Comparison of ENCODE assay signal across 15 cellular contexts in genomic region chr1:16628361-16629111, GRCh38. TPM values are rescaled to one million over a fixed set of nuclear protein-coding genes. Genes with fewer than 3 reads are reported as not detected.
A peak's percentile ranks its signal among the peaks of the same experiment; 100 is the strongest.
DNase-seq lines count a peak whose midpoint lies in the region; ATAC-seq, FAIRE-seq and TF ChIP-seq lines count a peak whose summit lies in the region.
"Had no signal": no experiment of that assay in that cellular context is flagged by ENCODE, and none has a peak within 500 bp of the region (broad histone marks: within the 10 kb centered on the region; RNA-seq: fewer than 3 reads in every experiment).

No MANE protein-coding gene starts in this region.

- no peaks in the 10 kb centered on the region for H3K9me3 Mint-ChIP-seq in activated CD8-positive, alpha-beta T cell treated with anti-CD3 and anti-CD28 coated beads for 36 hours
- no peaks in the 10 kb centered on the region for H3K9me3 Mint-ChIP-seq in activated CD8-positive, alpha-beta T cell treated with anti-CD3 and anti-CD28 coated beads, Interleukin-2, amount 10 ng/mL, durations not matched to agents 7 days and 5 days (ENCODE audit: insufficient read depth)
- H3K9me3 Mint-ChIP-seq in stimulated activated effector memory CD8-positive, alpha-beta T cell treated with anti-CD3 and anti-CD28 coated beads, Interleukin-12 subunit alpha, Interleukin-12 subunit beta, amount 100 ng/mL, for 72 hours, result no peaks in the 10 kb centered on the region
- H3K9me3 Mint-ChIP-seq: activated naive CD4-positive, alpha-beta T cell treated with anti-CD3 and anti-CD28 coated beads, Interleukin-2, amount 50 U/mL, for 72 hours had no signal

- H3K27ac ChIP-seq in kidney (ENCODE audit: low read depth in 2 of 2, low read length in 2 of 2), result no peak overlapping the region
- H3K27ac ChIP-seq: foreskin keratinocyte, ovary had no signal

- H3K4me3 Mint-ChIP-seq in activated CD8-positive, alpha-beta T cell treated with anti-CD3 and anti-CD28 coated beads for 36 hours, result no peak overlapping the region
- no peak overlapping the region for H3K4me3 Mint-ChIP-seq in activated CD8-positive, alpha-beta T cell treated with anti-CD3 and anti-CD28 coated beads, Interleukin-2, amount 10 ng/mL, durations not matched to agents 7 days and 5 days
- H3K4me3 Mint-ChIP-seq in T-helper 17 cell, result no peak overlapping the region
- no peak overlapping the region for H3K4me3 Mint-ChIP-seq in stimulated activated effector memory CD8-positive, alpha-beta T cell treated with anti-CD3 and anti-CD28 coated beads, Interleukin-12 subunit alpha, Interleukin-12 subunit beta, amount 100 ng/mL, for 72 hours

- peaks cover 51 to 65% of the 10 kb centered on the region in 2 donors for H3K36me3 ChIP-seq in kidney (ENCODE audit: control insufficient read depth in 1 of 2, insufficient read depth in 2 of 2, low read length in 2 of 2)

- no peak for ATAC-seq in activated CD8-positive, alpha-beta T cell treated with anti-CD3 and anti-CD28 coated beads for 36 hours
- no peak for ATAC-seq in activated CD8-positive, alpha-beta T cell treated with anti-CD3 and anti-CD28 coated beads, Interleukin-2, amount 10 ng/mL, durations not matched to agents 7 days and 5 days
- no peak for ATAC-seq in T-helper 17 cell
- ATAC-seq in stimulated activated effector memory CD8-positive, alpha-beta T cell treated with anti-CD3 and anti-CD28 coated beads, Interleukin-12 subunit alpha, Interleukin-12 subunit beta, amount 100 ng/mL, for 72 hours, result no peak
- ATAC-seq: foreskin keratinocyte had no signal

- no peaks in the 10 kb centered on the region for H3K9me3 ChIP-seq in T-helper 17 cell (ENCODE audit: control insufficient read depth, low read length, poor library complexity, severe bottlenecking)
- no peaks in the 10 kb centered on the region for H3K9me3 ChIP-seq in kidney (ENCODE audit: control insufficient read depth in 1 of 2, low read length in 2 of 2)
- H3K9me3 ChIP-seq: ovary had no signal

- CTCF ChIA-PET in activated CD8-positive, alpha-beta T cell treated with anti-CD3 and anti-CD28 coated beads for 36 hours (lab: Charles Lee), result no interaction called here
- CTCF ChIA-PET in activated CD8-positive, alpha-beta T cell treated with anti-CD3 and anti-CD28 coated beads, Interleukin-2, amount 10 ng/mL, durations not matched to agents 7 days and 5 days (lab: Charles Lee), result no interaction called here

- H3K4me3 ChIP-seq in kidney (ENCODE audit: low read length in 2 of 2), result no peak overlapping the region
- H3K4me3 ChIP-seq: ovary had no signal

- DNase-seq in activated CD8-positive, alpha-beta T cell treated with anti-CD3 and anti-CD28 coated beads for 36 hours, result peak; percentile 2
- no peak for DNase-seq in activated CD8-positive, alpha-beta T cell treated with anti-CD3 and anti-CD28 coated beads, Interleukin-2, amount 10 ng/mL, durations not matched to agents 7 days and 5 days
- DNase-seq in T-helper 17 cell (no peak), kidney (peak; percentile 89), DMS 273 (lab: John Stamatoyannopoulos, UW; ENCODE audit: unreplicated experiment) (no peak), NCI-H2029 treated with DMSO at 0.1 percent for 48 hours (lab: John Stamatoyannopoulos, UW) (no peak)
- peak in 1 of 2 donors; percentile 61 for DNase-seq in stimulated activated effector memory CD8-positive, alpha-beta T cell treated with anti-CD3 and anti-CD28 coated beads, Interleukin-12 subunit alpha, Interleukin-12 subunit beta, amount 100 ng/mL, for 72 hours (ENCODE audit: low spot score in 2 of 2)
- DNase-seq in effector CD4-positive, alpha-beta T cell, result no peak
- DNase-seq: cortex of kidney, DMS53, foreskin keratinocyte, NCI-H226 had no signal

- no peak for FAIRE-seq in kidney (lab: Jason Lieb, UNC)
- FAIRE-seq: GM12891 had no signal

- intact Hi-C loops in activated CD8-positive, alpha-beta T cell treated with anti-CD3 and anti-CD28 coated beads for 36 hours (cut with micrococcal nuclease), result no loop called here
- intact Hi-C loops in kidney (cut with DNase I), result no loop called here

- POLR2A ChIA-PET in activated CD8-positive, alpha-beta T cell treated with anti-CD3 and anti-CD28 coated beads for 36 hours (lab: Charles Lee), result no interaction called here
- POLR2A ChIA-PET in activated CD8-positive, alpha-beta T cell treated with anti-CD3 and anti-CD28 coated beads, Interleukin-2, amount 10 ng/mL, durations not matched to agents 7 days and 5 days (lab: Charles Lee), result interaction anchor here (0.6 kb wide), 1 partner anchor 252 kb away, joined by 3 read pairs; no protein-coding TSS in a partner anchor

- H3K4me1 ChIP-seq in kidney (ENCODE audit: control insufficient read depth in 1 of 2, insufficient read depth in 1 of 2, low read depth in 1 of 2, low read length in 2 of 2), result no peaks in the 10 kb centered on the region

- H3K27ac Mint-ChIP-seq in activated CD8-positive, alpha-beta T cell treated with anti-CD3 and anti-CD28 coated beads for 36 hours, result no peak overlapping the region
- H3K27ac Mint-ChIP-seq in activated CD8-positive, alpha-beta T cell treated with anti-CD3 and anti-CD28 coated beads, Interleukin-2, amount 10 ng/mL, durations not matched to agents 7 days and 5 days, result no peak overlapping the region
- peak overlapping the region; percentile 67 for H3K27ac Mint-ChIP-seq in T-helper 17 cell
- peak overlapping the region; percentile 29 for H3K27ac Mint-ChIP-seq in stimulated activated effector memory CD8-positive, alpha-beta T cell treated with anti-CD3 and anti-CD28 coated beads, Interleukin-12 subunit alpha, Interleukin-12 subunit beta, amount 100 ng/mL, for 72 hours

- H3K27me3 Mint-ChIP-seq in activated CD8-positive, alpha-beta T cell treated with anti-CD3 and anti-CD28 coated beads for 36 hours, result no peaks in the 10 kb centered on the region
- H3K27me3 Mint-ChIP-seq in activated CD8-positive, alpha-beta T cell treated with anti-CD3 and anti-CD28 coated beads, Interleukin-2, amount 10 ng/mL, durations not matched to agents 7 days and 5 days (ENCODE audit: low read depth), result no peaks in the 10 kb centered on the region
- H3K27me3 Mint-ChIP-seq in T-helper 17 cell, result no peaks in the 10 kb centered on the region

- H3K4me1 Mint-ChIP-seq in activated CD8-positive, alpha-beta T cell treated with anti-CD3 and anti-CD28 coated beads for 36 hours (ENCODE audit: low read depth), result no peaks in the 10 kb centered on the region
- H3K4me1 Mint-ChIP-seq in activated CD8-positive, alpha-beta T cell treated with anti-CD3 and anti-CD28 coated beads, Interleukin-2, amount 10 ng/mL, durations not matched to agents 7 days and 5 days (ENCODE audit: low read depth), result peaks cover 8% of the 10 kb centered on the region
- peaks cover 14% of the 10 kb centered on the region for H3K4me1 Mint-ChIP-seq in T-helper 17 cell
- H3K4me1 Mint-ChIP-seq in stimulated activated effector memory CD8-positive, alpha-beta T cell treated with anti-CD3 and anti-CD28 coated beads, Interleukin-12 subunit alpha, Interleukin-12 subunit beta, amount 100 ng/mL, for 72 hours, result peaks cover 15% of the 10 kb centered on the region

- no peak for TF ChIP-seq CTCF in activated CD8-positive, alpha-beta T cell treated with anti-CD3 and anti-CD28 coated beads for 36 hours (IDR thresholded peaks at IDR 0.05)
- no peak for TF ChIP-seq CTCF in kidney (IDR thresholded peaks at IDR 0.05; ENCODE audit: borderline replicate concordance, extremely low read depth, insufficient read depth)

- H3K36me3 Mint-ChIP-seq in activated CD8-positive, alpha-beta T cell treated with anti-CD3 and anti-CD28 coated beads for 36 hours (ENCODE audit: low read depth), result peaks cover 19% of the 10 kb centered on the region
- peaks cover 28% of the 10 kb centered on the region for H3K36me3 Mint-ChIP-seq in activated CD8-positive, alpha-beta T cell treated with anti-CD3 and anti-CD28 coated beads, Interleukin-2, amount 10 ng/mL, durations not matched to agents 7 days and 5 days (ENCODE audit: low read depth)
- H3K36me3 Mint-ChIP-seq in T-helper 17 cell (ENCODE audit: low read depth), result peaks cover 19% of the 10 kb centered on the region
- H3K36me3 Mint-ChIP-seq in stimulated activated effector memory CD8-positive, alpha-beta T cell treated with anti-CD3 and anti-CD28 coated beads, Interleukin-12 subunit alpha, Interleukin-12 subunit beta, amount 100 ng/mL, for 72 hours, result peaks cover 48% of the 10 kb centered on the region

- H3K9ac ChIP-seq in kidney (ENCODE audit: low read length in 2 of 2), result no peak overlapping the region

RNA-seq across cellular contexts. Expression of gene NBPF1, which starts 15.2 kb away (rescaled TPM):
- total RNA-seq in activated CD8-positive, alpha-beta T cell treated with anti-CD3 and anti-CD28 coated beads for 36 hours, result 1 to 10 TPM; 2.8 to 3.1 TPM
- total RNA-seq in activated CD8-positive, alpha-beta T cell treated with anti-CD3 and anti-CD28 coated beads, Interleukin-2, amount 10 ng/mL, durations not matched to agents 7 days and 5 days, result 1 to 10 TPM; 1.5 to 2.2 TPM
- total RNA-seq in T-helper 17 cell (10 to 100 TPM in 1 of 2 donors, 1 to 10 TPM in 1; 9.7 to 17.6 TPM), kidney (56.3 TPM)
- 8.0 TPM for polyA plus RNA-seq in kidney (ENCODE audit: insufficient read depth, low read depth, low replicate concordance)

RNA-seq across cellular contexts. Expression of gene RNU1-3, which starts 38.2 kb away (rescaled TPM):
- total RNA-seq in activated CD8-positive, alpha-beta T cell treated with anti-CD3 and anti-CD28 coated beads for 36 hours, result 1,000 to 10,000 TPM in 1 of 2 experiments, 100 to 1,000 TPM in 1; 820 to 1,043 TPM
- total RNA-seq in activated CD8-positive, alpha-beta T cell treated with anti-CD3 and anti-CD28 coated beads, Interleukin-2, amount 10 ng/mL, durations not matched to agents 7 days and 5 days, result 1,000 to 10,000 TPM; 1,730 to 2,232 TPM
- 1,000 to 10,000 TPM; 3,182 to 3,922 TPM for total RNA-seq in T-helper 17 cell
- total RNA-seq in kidney, result 8,605 TPM
- polyA plus RNA-seq in kidney (ENCODE audit: insufficient read depth, low read depth, low replicate concordance), result 26.8 TPM
- polyA plus RNA-seq: foreskin keratinocyte, ovary had no signal

Comparison
In these comparisons a context has a peak if more than half of its experiments do, and no peak if none do; other contexts are left out.
1. DNase-seq: peak in activated CD8-positive, alpha-beta T cell treated with anti-CD3 and anti-CD28 coated beads for 36 hours (single experiment) and kidney (single experiment); none in activated CD8-positive, alpha-beta T cell treated with anti-CD3 and anti-CD28 coated beads, Interleukin-2, amount 10 ng/mL, durations not matched to agents 7 days and 5 days (single experiment), T-helper 17 cell (0 of 3), effector CD4-positive, alpha-beta T cell (single experiment), DMS 273 (single experiment) and NCI-H2029 treated with DMSO at 0.1 percent for 48 hours (single experiment).
2. H3K27ac Mint-ChIP-seq: peak in T-helper 17 cell (single experiment) and stimulated activated effector memory CD8-positive, alpha-beta T cell treated with anti-CD3 and anti-CD28 coated beads, Interleukin-12 subunit alpha, Interleukin-12 subunit beta, amount 100 ng/mL, for 72 hours (single experiment); none in activated CD8-positive, alpha-beta T cell treated with anti-CD3 and anti-CD28 coated beads for 36 hours (single experiment) and activated CD8-positive, alpha-beta T cell treated with anti-CD3 and anti-CD28 coated beads, Interleukin-2, amount 10 ng/mL, durations not matched to agents 7 days and 5 days (single experiment).